9 cellular contexts compared by ENCODE assay signal in the genomic region with DNA sequence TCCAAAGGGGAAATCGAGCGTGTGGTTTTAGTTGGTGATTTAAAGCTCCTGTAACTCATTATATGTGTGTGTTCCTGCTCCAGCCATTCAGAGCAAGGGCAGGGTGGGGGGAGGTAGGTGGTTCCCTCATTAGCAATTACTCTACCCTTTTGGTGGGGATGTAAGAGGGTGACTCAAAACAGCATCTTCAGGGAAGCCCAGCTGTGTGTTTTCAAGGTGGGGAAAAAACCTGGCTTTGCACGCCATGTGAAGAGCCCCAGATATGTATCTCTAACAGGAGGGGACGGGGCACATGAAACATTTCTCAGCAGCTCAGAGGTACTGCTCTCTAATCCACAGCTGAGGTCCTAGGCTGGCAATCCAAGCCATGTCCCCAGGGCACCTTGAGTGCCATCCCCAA.
DNase-seq lines count a peak whose midpoint lies in the region; ATAC-seq and TF ChIP-seq lines count a peak whose summit lies in the region.
"Had no signal": no experiment of that assay in that cellular context is flagged by ENCODE, and none has a peak within 500 bp of the region (broad histone marks: within the 10 kb centered on the region; RNA-seq: fewer than 3 reads in every experiment).

No MANE protein-coding gene starts in this region.

- POLR2A ChIA-PET in naive thymus-derived CD4-positive, alpha-beta T cell (lab: Charles Lee): no interaction called here

- H3K4me3 Mint-ChIP-seq in activated naive CD8-positive, alpha-beta T cell treated with anti-CD3 and anti-CD28 coated beads, Interleukin-2, amount 50 U/mL, for 24 hours: no peak overlapping the region
- no peak overlapping the region for H3K4me3 Mint-ChIP-seq in activated naive CD8-positive, alpha-beta T cell treated with anti-CD3 and anti-CD28 coated beads for 36 hours
- H3K4me3 Mint-ChIP-seq in stimulated activated memory B cell treated with anti-CD40 and anti-IgM and Interleukin-4, amounts not matched to agents 10 μg/mL and 1 μg/mL and 100 μg/mL, for 72 hours: no peak overlapping the region
- H3K4me3 Mint-ChIP-seq in naive thymus-derived CD4-positive, alpha-beta T cell: no peak overlapping the region
- no peak overlapping the region for H3K4me3 Mint-ChIP-seq in chondrocyte (ENCODE audit: unreplicated experiment)

- CTCF ChIA-PET in naive thymus-derived CD4-positive, alpha-beta T cell (lab: Charles Lee): no interaction called here

- no peaks in the 10 kb centered on the region for H3K9me3 ChIP-seq in naive thymus-derived CD4-positive, alpha-beta T cell (ENCODE audit: control insufficient read depth in 2 of 3, low read length in 3 of 3)
- H3K9me3 ChIP-seq: ascending aorta had no signal

- no peak for TF ChIP-seq CTCF in chondrocyte (IDR thresholded peaks at IDR 0.05)

- H3K27me3 ChIP-seq in naive thymus-derived CD4-positive, alpha-beta T cell (ENCODE audit: control insufficient read depth in 2 of 2, insufficient read depth in 2 of 2, low read length in 2 of 2): no peaks in the 10 kb centered on the region
- H3K27me3 ChIP-seq: ascending aorta had no signal

- no peak overlapping the region for H3K4me3 ChIP-seq in naive thymus-derived CD4-positive, alpha-beta T cell (ENCODE audit: low read length)
- H3K4me3 ChIP-seq: ascending aorta had no signal

- ATAC-seq in activated naive CD8-positive, alpha-beta T cell treated with anti-CD3 and anti-CD28 coated beads, Interleukin-2, amount 50 U/mL, for 24 hours: peak; percentile 47
- peak; percentile 87 for ATAC-seq in GM21786 (IDR thresholded peaks at IDR 0.05; ENCODE audit: unreplicated experiment)
- peak; percentile 91 for ATAC-seq in HG03159 (IDR thresholded peaks at IDR 0.05; ENCODE audit: unreplicated experiment)
- ATAC-seq in stimulated activated memory B cell treated with anti-CD40 and anti-IgM and Interleukin-4, amounts not matched to agents 10 μg/mL and 1 μg/mL and 100 μg/mL, for 72 hours: peak; percentile 81
- ATAC-seq in naive thymus-derived CD4-positive, alpha-beta T cell: no peak

- H3K27me3 Mint-ChIP-seq in activated naive CD8-positive, alpha-beta T cell treated with anti-CD3 and anti-CD28 coated beads, Interleukin-2, amount 50 U/mL, for 24 hours: no peaks in the 10 kb centered on the region
- H3K27me3 Mint-ChIP-seq in activated naive CD8-positive, alpha-beta T cell treated with anti-CD3 and anti-CD28 coated beads for 36 hours: peaks cover 8% of the 10 kb centered on the region
- no peaks in the 10 kb centered on the region for H3K27me3 Mint-ChIP-seq in stimulated activated memory B cell treated with anti-CD40 and anti-IgM and Interleukin-4, amounts not matched to agents 10 μg/mL and 1 μg/mL and 100 μg/mL, for 72 hours
- H3K27me3 Mint-ChIP-seq in naive thymus-derived CD4-positive, alpha-beta T cell: peaks cover 0 to 5% (median 4%) of the 10 kb centered on the region in 5 donors
- peaks cover 29% of the 10 kb centered on the region for H3K27me3 Mint-ChIP-seq in chondrocyte (ENCODE audit: low read depth)

- intact Hi-C loops in naive thymus-derived CD4-positive, alpha-beta T cell (cut with micrococcal nuclease): no loop called here

- no peaks in the 10 kb centered on the region for H3K9me3 Mint-ChIP-seq in activated naive CD8-positive, alpha-beta T cell treated with anti-CD3 and anti-CD28 coated beads, Interleukin-2, amount 50 U/mL, for 24 hours
- no peaks in the 10 kb centered on the region for H3K9me3 Mint-ChIP-seq in activated naive CD8-positive, alpha-beta T cell treated with anti-CD3 and anti-CD28 coated beads for 36 hours
- H3K9me3 Mint-ChIP-seq in stimulated activated memory B cell treated with anti-CD40 and anti-IgM and Interleukin-4, amounts not matched to agents 10 μg/mL and 1 μg/mL and 100 μg/mL, for 72 hours: no peaks in the 10 kb centered on the region
- H3K9me3 Mint-ChIP-seq in naive thymus-derived CD4-positive, alpha-beta T cell: peaks cover 0 to 4% (median 0%) of the 10 kb centered on the region in 11 donors
- no peaks in the 10 kb centered on the region for H3K9me3 Mint-ChIP-seq in chondrocyte (ENCODE audit: low read depth)

- H3K27ac Mint-ChIP-seq in activated naive CD8-positive, alpha-beta T cell treated with anti-CD3 and anti-CD28 coated beads, Interleukin-2, amount 50 U/mL, for 24 hours: no peak overlapping the region
- H3K27ac Mint-ChIP-seq in activated naive CD8-positive, alpha-beta T cell treated with anti-CD3 and anti-CD28 coated beads for 36 hours: no peak overlapping the region
- H3K27ac Mint-ChIP-seq in stimulated activated memory B cell treated with anti-CD40 and anti-IgM and Interleukin-4, amounts not matched to agents 10 μg/mL and 1 μg/mL and 100 μg/mL, for 72 hours: peak overlapping the region; percentile 66
- H3K27ac Mint-ChIP-seq in naive thymus-derived CD4-positive, alpha-beta T cell: no peak overlapping the region
- no peak overlapping the region for H3K27ac Mint-ChIP-seq in chondrocyte (ENCODE audit: unreplicated experiment)

- no peaks in the 10 kb centered on the region for H3K4me1 ChIP-seq in naive thymus-derived CD4-positive, alpha-beta T cell (ENCODE audit: control insufficient read depth in 2 of 2, insufficient read depth in 2 of 2, low read length in 2 of 2)
- H3K4me1 ChIP-seq: ascending aorta had no signal

- no peaks in the 10 kb centered on the region for H3K36me3 ChIP-seq in naive thymus-derived CD4-positive, alpha-beta T cell (ENCODE audit: control insufficient read depth in 2 of 3, insufficient read depth in 3 of 3, low read length in 3 of 3)
- H3K36me3 ChIP-seq: ascending aorta had no signal

- no peaks in the 10 kb centered on the region for H3K4me1 Mint-ChIP-seq in activated naive CD8-positive, alpha-beta T cell treated with anti-CD3 and anti-CD28 coated beads, Interleukin-2, amount 50 U/mL, for 24 hours
- no peaks in the 10 kb centered on the region for H3K4me1 Mint-ChIP-seq in activated naive CD8-positive, alpha-beta T cell treated with anti-CD3 and anti-CD28 coated beads for 36 hours
- H3K4me1 Mint-ChIP-seq in stimulated activated memory B cell treated with anti-CD40 and anti-IgM and Interleukin-4, amounts not matched to agents 10 μg/mL and 1 μg/mL and 100 μg/mL, for 72 hours: peaks cover 8% of the 10 kb centered on the region
- no peaks in the 10 kb centered on the region for H3K4me1 Mint-ChIP-seq in naive thymus-derived CD4-positive, alpha-beta T cell
- H3K4me1 Mint-ChIP-seq in chondrocyte (ENCODE audit: low read depth): no peaks in the 10 kb centered on the region

- no peaks in the 10 kb centered on the region for H3K36me3 Mint-ChIP-seq in activated naive CD8-positive, alpha-beta T cell treated with anti-CD3 and anti-CD28 coated beads, Interleukin-2, amount 50 U/mL, for 24 hours (ENCODE audit: low read depth)
- no peaks in the 10 kb centered on the region for H3K36me3 Mint-ChIP-seq in activated naive CD8-positive, alpha-beta T cell treated with anti-CD3 and anti-CD28 coated beads for 36 hours
- H3K36me3 Mint-ChIP-seq in stimulated activated memory B cell treated with anti-CD40 and anti-IgM and Interleukin-4, amounts not matched to agents 10 μg/mL and 1 μg/mL and 100 μg/mL, for 72 hours: no peaks in the 10 kb centered on the region
- H3K36me3 Mint-ChIP-seq in naive thymus-derived CD4-positive, alpha-beta T cell: no peaks in the 10 kb centered on the region
- peaks cover 6% of the 10 kb centered on the region for H3K36me3 Mint-ChIP-seq in chondrocyte (ENCODE audit: low read depth)

- no peak overlapping the region for H3K27ac ChIP-seq in naive thymus-derived CD4-positive, alpha-beta T cell (ENCODE audit: low read depth, low read length)
- H3K27ac ChIP-seq: ascending aorta had no signal

- no peak for DNase-seq in activated naive CD8-positive, alpha-beta T cell treated with anti-CD3 and anti-CD28 coated beads, Interleukin-2, amount 50 U/mL, for 24 hours
- DNase-seq in activated naive CD8-positive, alpha-beta T cell treated with anti-CD3 and anti-CD28 coated beads for 36 hours: no peak
- DNase-seq in naive thymus-derived CD4-positive, alpha-beta T cell: no peak
- no peak for DNase-seq in NCI-H1092 (lab: John Stamatoyannopoulos, UW)
- DNase-seq in chondrocyte (ENCODE audit: low spot score): no peak
